Comparison of ENCODE assay signal across 9 cellular contexts in genomic region chr9:38591346-38592063, GRCh38. TPM values are rescaled to one million over a fixed set of nuclear protein-coding genes. Genes with fewer than 3 reads are reported as not detected.
A peak's percentile ranks its signal among the peaks of the same experiment; 100 is the strongest.
DNase-seq lines count a peak whose midpoint lies in the region; ATAC-seq, FAIRE-seq and TF ChIP-seq lines count a peak whose summit lies in the region.
"Not testable (repeated sequence)": the region's sequence is repeated elsewhere in the genome, so short reads cannot be mapped to it uniquely, and the experiment has no call there.
"Had no signal": no experiment of that assay in that cellular context is flagged by ENCODE, and none has a peak within 500 bp of the region (broad histone marks: within the 10 kb centered on the region; RNA-seq: fewer than 3 reads in every experiment).

No MANE protein-coding gene starts in this region.

- POLR2A ChIA-PET in activated CD4-positive, alpha-beta T cell treated with anti-CD3 and anti-CD28 coated beads for 36 hours (lab: Charles Lee) = not testable (repeated sequence)

- DNase-seq in H54 (ENCODE audit: insufficient read length, low spot score); activated CD4-positive, alpha-beta T cell treated with anti-CD3 and anti-CD28 coated beads for 36 hours: not testable (repeated sequence)
- peak; percentile 5 for DNase-seq in NCI-H446 treated with DMSO at 0.1 percent for 48 hours (lab: John Stamatoyannopoulos, UW)
- peak; percentile 16 to 23 for DNase-seq in cardiac fibroblast (ENCODE audit: low read depth in 2 of 2)
- DNase-seq in fibroblast of villous mesenchyme (ENCODE audit: low read depth) = peak; percentile 0
- DNase-seq in iris pigment epithelial cell (ENCODE audit: low read depth) = peak; percentile 6
- DNase-seq in skeletal muscle cell (ENCODE audit: low read depth) = peak; percentile 38

- not testable (repeated sequence) for H3K9me3 Mint-ChIP-seq in activated CD4-positive, alpha-beta T cell treated with anti-CD3 and anti-CD28 coated beads for 36 hours (ENCODE audit: low read depth)

- not testable (repeated sequence) for TF ChIP-seq POLR2A in H54 (IDR thresholded peaks at IDR 0.05; ENCODE audit: low read depth, low read length)

- H3K4me3 ChIP-seq in cardiac fibroblast (replicated peaks in 1 of 2; ENCODE audit: low read depth in 2 of 2, low read length in 2 of 2); fibroblast of villous mesenchyme (ENCODE audit: low read depth, low read length); skeletal muscle cell (ENCODE audit: low read depth, low read length): not testable (repeated sequence)

- H3K36me3 Mint-ChIP-seq in activated CD4-positive, alpha-beta T cell treated with anti-CD3 and anti-CD28 coated beads for 36 hours (ENCODE audit: low read depth) = not testable (repeated sequence)

- CTCF ChIA-PET in activated CD4-positive, alpha-beta T cell treated with anti-CD3 and anti-CD28 coated beads for 36 hours (lab: Charles Lee) = not testable (repeated sequence)

- not testable (repeated sequence) for H3K27ac Mint-ChIP-seq in activated CD4-positive, alpha-beta T cell treated with anti-CD3 and anti-CD28 coated beads for 36 hours

- H3K4me3 Mint-ChIP-seq in activated CD4-positive, alpha-beta T cell treated with anti-CD3 and anti-CD28 coated beads for 36 hours = not testable (repeated sequence)

- not testable (repeated sequence) for H3K27me3 Mint-ChIP-seq in activated CD4-positive, alpha-beta T cell treated with anti-CD3 and anti-CD28 coated beads for 36 hours

- TF ChIP-seq CTCF in cardiac fibroblast (IDR thresholded peaks at IDR 0.05; ENCODE audit: low read depth, low read length); fibroblast of villous mesenchyme (IDR thresholded peaks at IDR 0.05; ENCODE audit: insufficient read depth, low read depth, low read length): not testable (repeated sequence)

- peak; percentile 61 for ATAC-seq in activated CD4-positive, alpha-beta T cell treated with anti-CD3 and anti-CD28 coated beads for 36 hours

- peak; percentile 70 for FAIRE-seq in H54 (lab: Jason Lieb, UNC)

- not testable (repeated sequence) for H3K4me1 Mint-ChIP-seq in activated CD4-positive, alpha-beta T cell treated with anti-CD3 and anti-CD28 coated beads for 36 hours

- intact Hi-C loops in activated CD4-positive, alpha-beta T cell treated with anti-CD3 and anti-CD28 coated beads for 36 hours (cut with DNase I, micrococcal nuclease) = not testable (repeated sequence)

RNA-seq across cellular contexts. Expression of gene ANKRD18A, which starts 28.9 kb away (rescaled TPM):
- 1 to 10 TPM; 6.4 to 7.5 TPM for total RNA-seq in activated CD4-positive, alpha-beta T cell treated with anti-CD3 and anti-CD28 coated beads for 36 hours
- total RNA-seq in fibroblast of villous mesenchyme = under 0.01 TPM in 1 of 2 replicates, not detected in the other
- total RNA-seq: GM12878, thoracic aorta had no signal
